In the genomic region with DNA sequence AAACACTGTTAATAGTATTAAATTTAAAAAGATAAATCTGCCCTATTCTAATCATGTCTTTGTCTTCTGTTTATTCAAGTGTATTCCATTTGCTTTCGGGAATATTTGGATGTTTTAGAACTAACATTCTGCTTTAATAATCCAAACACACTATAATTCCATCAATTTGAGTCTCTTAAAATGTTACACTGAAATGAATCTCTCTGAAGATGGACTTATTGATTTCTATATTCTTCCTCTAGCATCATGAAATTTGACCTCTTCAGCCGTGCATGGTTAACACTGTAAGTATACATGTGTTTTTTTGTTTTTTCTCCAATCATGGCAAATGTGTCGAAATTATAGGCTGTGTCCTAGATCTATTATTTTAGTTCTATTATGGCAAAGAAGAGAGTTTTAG, we compare ENCODE assay signal across 14 cellular contexts.
"Had no signal": no experiment of that assay in that cellular context is flagged by ENCODE, and none has a peak within 500 bp of the region (broad histone marks: within the 10 kb centered on the region; RNA-seq: fewer than 3 reads in every experiment).

No MANE protein-coding gene starts in this region.

- ATAC-seq: activated CD4-positive, alpha-beta T cell treated with anti-CD3 and anti-CD28 coated beads for 36 hours; activated CD8-positive, alpha-beta T cell treated with anti-CD3 and anti-CD28 coated beads for 36 hours; heart right ventricle; right lobe of liver; stimulated activated effector memory CD8-positive, alpha-beta T cell treated with anti-CD3 and anti-CD28 coated beads, Interleukin-12 subunit alpha, Interleukin-12 subunit beta, amount 100 ng/mL, for 72 hours had no signal

- DNase-seq: activated CD4-positive, alpha-beta T cell treated with anti-CD3 and anti-CD28 coated beads for 36 hours; activated CD8-positive, alpha-beta memory T cell treated with anti-CD3 and anti-CD28 coated beads, Interleukin-2, amount 50 U/mL, for 48 hours; activated CD8-positive, alpha-beta T cell treated with anti-CD3 and anti-CD28 coated beads for 36 hours; activated naive CD8-positive, alpha-beta T cell treated with anti-CD3 and anti-CD28 coated beads, Interleukin-2, amount 10 ng/mL, durations not matched to agents 7 days and 5 days; aorta; foreskin melanocyte; heart right ventricle; left ventricle myocardium inferior; mesenchymal stem cell; occipital lobe; right lobe of liver; T-helper 9 cell had no signal

- H3K27ac ChIP-seq: heart right ventricle, left ventricle myocardium inferior, prostate gland, right lobe of liver had no signal
